8 cellular contexts compared by ENCODE assay signal in the genomic region with DNA sequence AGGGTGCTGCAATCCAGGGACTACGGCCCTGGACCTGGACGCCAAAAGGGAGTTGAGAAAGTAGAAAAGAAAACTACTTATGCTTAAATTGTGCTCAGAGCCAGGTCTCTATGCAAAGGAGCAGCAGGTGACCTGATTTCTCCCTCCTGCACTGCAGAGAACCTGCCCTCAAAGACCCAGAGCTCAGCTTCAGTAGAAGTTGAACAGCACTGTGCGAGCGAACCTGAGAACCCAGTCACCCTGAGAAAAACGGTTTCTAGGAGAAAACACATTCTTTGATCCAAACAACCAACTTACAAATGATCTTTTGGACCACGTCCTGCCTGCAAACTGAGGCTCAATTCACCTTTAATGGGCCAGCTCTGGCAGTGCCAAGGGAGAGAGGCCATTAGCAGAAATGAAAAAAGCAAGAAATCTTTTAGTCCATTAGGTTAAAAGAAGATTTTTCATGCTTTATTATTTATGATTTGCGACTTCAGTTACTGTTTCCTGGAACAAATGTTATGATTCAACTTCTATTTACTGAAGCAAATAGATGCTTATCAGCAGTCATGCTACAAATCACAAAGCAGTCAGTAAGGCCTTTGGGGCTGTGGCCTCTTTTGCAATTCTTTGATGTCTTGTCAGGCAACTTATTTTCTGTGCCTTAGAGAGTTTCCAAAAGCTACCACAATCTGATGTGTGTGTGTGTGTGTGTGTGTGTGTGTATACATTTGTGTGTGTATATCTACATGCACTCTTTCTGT.
DNase-seq lines count a peak whose midpoint lies in the region; ATAC-seq and TF ChIP-seq lines count a peak whose summit lies in the region.

No MANE protein-coding gene starts in this region.

- H3K27me3 ChIP-seq in tibial nerve (no peaks in the 10 kb centered on the region), right cardiac atrium (ENCODE audit: control insufficient read depth, insufficient read depth) (no peaks in the 10 kb centered on the region)

- H3K27ac ChIP-seq in C4-2B = peak overlapping the region; percentile 59
- H3K27ac ChIP-seq in tibial nerve = peak overlapping the region in 3 of 4 donors; percentile 34 to 92 (median 78)
- H3K27ac ChIP-seq in right cardiac atrium (ENCODE audit: low read length) = no peak overlapping the region

- H3K4me3 ChIP-seq in tibial nerve (no peak overlapping the region), right cardiac atrium (ENCODE audit: low read length) (no peak overlapping the region)

- H3K9me3 ChIP-seq in tibial nerve = peaks cover 0 to 3% (median 0%) of the 10 kb centered on the region in 4 donors
- no peaks in the 10 kb centered on the region for H3K9me3 ChIP-seq in right cardiac atrium (ENCODE audit: control insufficient read depth, low read length)

- H3K4me1 ChIP-seq in tibial nerve = peaks cover 0 to 9% (median 2%) of the 10 kb centered on the region in 4 donors
- no peaks in the 10 kb centered on the region for H3K4me1 ChIP-seq in right cardiac atrium (ENCODE audit: control insufficient read depth, insufficient read depth, low read length)

- no peaks in the 10 kb centered on the region for H3K36me3 ChIP-seq in tibial nerve

- WGBS in tibial nerve, 2 donors = 69 to 76% methylated on average over 7 of the region's 7 CpGs
- 77% methylated on average over 7 of the region's 7 CpGs for WGBS in right cardiac atrium

- intact Hi-C loops in right cardiac atrium (cut with DNase I) = loop anchor here in 1 of 4 donors (10.0 kb wide), 1 partner anchor 70 kb away; the partner anchor contains the start of gene GNA13

- TF ChIP-seq CTCF in C4-2B (conservative IDR thresholded peaks at IDR 0.05) = no peak
- TF ChIP-seq CTCF in tibial nerve (IDR thresholded peaks at IDR 0.05) = no peak

- no peak for TF ChIP-seq POLR2A in tibial nerve (IDR thresholded peaks at IDR 0.05)

- TF ChIP-seq EP300 in tibial nerve (IDR thresholded peaks at IDR 0.05) = no peak

- ATAC-seq in right cardiac atrium (no peak), HG02885 (IDR thresholded peaks at IDR 0.05; ENCODE audit: poor library complexity, unreplicated experiment) (no peak)

- peak; percentile 69 for DNase-seq in NAMALWA (ENCODE audit: low spot score)
- peak; percentile 60 for DNase-seq in activated naive CD4-positive, alpha-beta T cell treated with Interleukin-2 at 50 U/mL for 16 hours
- peak; percentile 74 for DNase-seq in left kidney (ENCODE audit: low read depth, low spot score)
- no peak for DNase-seq in tibial nerve (ENCODE audit: low spot score in 2 of 2)
- DNase-seq in NCI-H1092 treated with DMSO at 0.1 percent for 48 hours (lab: John Stamatoyannopoulos, UW) = no peak
- DNase-seq in right cardiac atrium = no peak

Comparison
In these comparisons a context has a peak if more than half of its experiments do, and no peak if none do; other contexts are left out.
1. DNase-seq: peak in NAMALWA (single experiment), activated naive CD4-positive, alpha-beta T cell treated with Interleukin-2 at 50 U/mL for 16 hours (single experiment) and left kidney (single experiment); none in tibial nerve (0 of 2), NCI-H1092 treated with DMSO at 0.1 percent for 48 hours (single experiment) and right cardiac atrium (0 of 3).